1 cellular context compared by ENCODE assay signal in the genomic region with DNA sequence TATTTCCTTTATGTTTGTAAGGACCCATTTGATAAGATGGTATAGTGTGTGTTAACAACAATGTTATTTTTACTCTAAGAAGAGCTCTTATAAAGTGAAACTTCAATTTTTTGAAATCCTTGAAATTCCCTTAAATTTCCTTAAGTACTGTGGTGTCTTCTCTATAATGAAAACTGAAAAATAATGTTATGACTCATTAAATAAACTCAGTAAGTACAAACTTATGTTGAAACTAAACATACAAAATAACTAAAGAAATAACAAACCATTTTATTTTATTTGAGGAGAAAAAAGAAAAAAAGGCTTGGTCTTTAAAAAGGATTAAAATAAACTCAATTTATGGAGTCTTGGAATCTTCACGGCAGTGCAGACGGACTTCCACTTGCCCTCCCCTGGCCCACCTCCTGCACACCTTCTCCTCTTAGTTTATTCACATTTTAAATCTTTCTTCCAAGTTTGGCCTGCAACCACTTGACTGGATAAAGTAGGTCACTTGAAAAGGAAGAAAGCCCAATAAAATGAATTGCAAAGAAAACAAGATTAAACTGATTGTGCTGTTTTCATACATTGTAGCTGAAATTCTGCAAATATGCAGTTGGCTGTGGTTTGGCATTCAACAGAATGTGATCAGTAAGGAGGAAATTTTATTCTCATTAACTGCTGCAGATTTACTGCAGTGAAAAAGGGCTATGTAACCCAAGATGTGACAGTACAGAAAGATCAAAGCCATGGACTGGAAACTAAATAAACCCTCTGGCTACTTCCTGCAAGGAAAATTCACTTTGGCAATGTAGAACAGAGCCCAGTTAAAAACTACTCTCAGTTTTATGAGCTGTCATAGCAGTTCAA.
TF ChIP-seq lines count a peak whose summit lies in the region.

No MANE protein-coding gene starts in this region.

TF ChIP-seq in HEK293, 187 proteins besides CTCF, POLR2A, EP300 and RAD21 (continued from another document and continues in another):
- TF ChIP-seq, protein P1, sequence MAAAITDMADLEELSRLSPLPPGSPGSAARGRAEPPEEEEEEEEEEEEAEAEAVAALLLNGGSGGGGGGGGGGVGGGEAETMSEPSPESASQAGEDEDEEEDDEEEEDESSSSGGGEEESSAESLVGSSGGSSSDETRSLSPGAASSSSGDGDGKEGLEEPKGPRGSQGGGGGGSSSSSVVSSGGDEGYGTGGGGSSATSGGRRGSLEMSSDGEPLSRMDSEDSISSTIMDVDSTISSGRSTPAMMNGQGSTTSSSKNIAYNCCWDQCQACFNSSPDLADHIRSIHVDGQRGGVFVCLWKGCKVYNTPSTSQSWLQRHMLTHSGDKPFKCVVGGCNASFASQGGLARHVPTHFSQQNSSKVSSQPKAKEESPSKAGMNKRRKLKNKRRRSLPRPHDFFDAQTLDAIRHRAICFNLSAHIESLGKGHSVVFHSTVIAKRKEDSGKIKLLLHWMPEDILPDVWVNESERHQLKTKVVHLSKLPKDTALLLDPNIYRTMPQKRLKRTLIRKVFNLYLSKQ (tag by site-specific recombination; IDR thresholded peaks at IDR 0.05; ENCODE audit: borderline replicate concordance) = no peak
- TF ChIP-seq ZNF140 (tag by site-specific recombination; IDR thresholded peaks at IDR 0.05) (no peak), HOXA7 (CRISPR knock-in tag; IDR thresholded peaks at IDR 0.05; ENCODE audit: borderline replicate concordance) (no peak), ZNF221 (tag by site-specific recombination; IDR thresholded peaks at IDR 0.05; ENCODE audit: borderline replicate concordance) (no peak), ZFP37 (tag by site-specific recombination; IDR thresholded peaks at IDR 0.05) (no peak), ZNF37A (tag by site-specific recombination; IDR thresholded peaks at IDR 0.05) (no peak), ZNF677 (tag by site-specific recombination; IDR thresholded peaks at IDR 0.05) (no peak), WT1 (tag by site-specific recombination; IDR thresholded peaks at IDR 0.05) (peak; percentile 99), ZNF416 (tag by site-specific recombination; IDR thresholded peaks at IDR 0.05) (no peak), EGR2 (tag by site-specific recombination; IDR thresholded peaks at IDR 0.05; ENCODE audit: low read depth) (no peak), ZNF121 (tag by site-specific recombination; IDR thresholded peaks at IDR 0.05) (peak; percentile 90), ZNF660 (tag by site-specific recombination; IDR thresholded peaks at IDR 0.05) (no peak), ZNF623 (tag by site-specific recombination; IDR thresholded peaks at IDR 0.05) (no peak), ZNF707 (tag by site-specific recombination; IDR thresholded peaks at IDR 0.05) (no peak), ZBTB1 (tag by site-specific recombination; IDR thresholded peaks at IDR 0.05) (no peak), ZNF768 (tag by site-specific recombination; IDR thresholded peaks at IDR 0.05) (no peak), FEZF1 (tag by site-specific recombination; IDR thresholded peaks at IDR 0.05) (peak; percentile 99), ZNF174 (tag by site-specific recombination; IDR thresholded peaks at IDR 0.05) (no peak), IKZF3 (tag by site-specific recombination; IDR thresholded peaks at IDR 0.05) (peak; percentile 97), ZNF146 (tag by site-specific recombination; IDR thresholded peaks at IDR 0.05) (peak; percentile 55; the same call in 1 of the 2 replicates), SETDB1 (IDR thresholded peaks at IDR 0.05; ENCODE audit: insufficient read length, low read length) (no peak), ZNF48 (tag by site-specific recombination; IDR thresholded peaks at IDR 0.05) (no peak), ZNF549 (tag by site-specific recombination; IDR thresholded peaks at IDR 0.05) (peak; percentile 55; the same call in 1 of the 2 replicates), KLF16 (tag by site-specific recombination; IDR thresholded peaks at IDR 0.05) (peak; percentile 60; the same call in 1 of the 2 replicates), ZBTB7A (tag by site-specific recombination; IDR thresholded peaks at IDR 0.05; ENCODE audit: low read depth) (no peak), SALL2 (tag by site-specific recombination; IDR thresholded peaks at IDR 0.05; ENCODE audit: borderline replicate concordance) (no peak), ZNF239 (tag by site-specific recombination; IDR thresholded peaks at IDR 0.05) (0 out of 2 replicates have a peak, but pooled peaks have one; percentile 58), ZNF747 (tag by site-specific recombination; IDR thresholded peaks at IDR 0.05) (no peak), ZNF23 (tag by site-specific recombination; IDR thresholded peaks at IDR 0.05; ENCODE audit: borderline replicate concordance) (no peak), ZNF223 (tag by site-specific recombination; IDR thresholded peaks at IDR 0.05) (no peak), ZNF621 (tag by site-specific recombination; IDR thresholded peaks at IDR 0.05) (no peak), ZFP69B (tag by site-specific recombination; IDR thresholded peaks at IDR 0.05) (peak; percentile 65; the same call in 1 of the 2 replicates), ZNF16 (tag by site-specific recombination; IDR thresholded peaks at IDR 0.05; ENCODE audit: low read depth) (no peak), ZNF791 (tag by site-specific recombination; IDR thresholded peaks at IDR 0.05) (no peak), MZF1 (tag by site-specific recombination; IDR thresholded peaks at IDR 0.05; ENCODE audit: borderline replicate concordance) (peak; percentile 70; the same call in 1 of the 2 replicates)
- TF ChIP-seq, protein P2, sequence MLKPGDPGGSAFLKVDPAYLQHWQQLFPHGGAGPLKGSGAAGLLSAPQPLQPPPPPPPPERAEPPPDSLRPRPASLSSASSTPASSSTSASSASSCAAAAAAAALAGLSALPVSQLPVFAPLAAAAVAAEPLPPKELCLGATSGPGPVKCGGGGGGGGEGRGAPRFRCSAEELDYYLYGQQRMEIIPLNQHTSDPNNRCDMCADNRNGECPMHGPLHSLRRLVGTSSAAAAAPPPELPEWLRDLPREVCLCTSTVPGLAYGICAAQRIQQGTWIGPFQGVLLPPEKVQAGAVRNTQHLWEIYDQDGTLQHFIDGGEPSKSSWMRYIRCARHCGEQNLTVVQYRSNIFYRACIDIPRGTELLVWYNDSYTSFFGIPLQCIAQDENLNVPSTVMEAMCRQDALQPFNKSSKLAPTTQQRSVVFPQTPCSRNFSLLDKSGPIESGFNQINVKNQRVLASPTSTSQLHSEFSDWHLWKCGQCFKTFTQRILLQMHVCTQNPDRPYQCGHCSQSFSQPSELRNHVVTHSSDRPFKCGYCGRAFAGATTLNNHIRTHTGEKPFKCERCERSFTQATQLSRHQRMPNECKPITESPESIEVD (tag by site-specific recombination; IDR thresholded peaks at IDR 0.05) = peak; percentile 99
- TF ChIP-seq, protein P3, sequence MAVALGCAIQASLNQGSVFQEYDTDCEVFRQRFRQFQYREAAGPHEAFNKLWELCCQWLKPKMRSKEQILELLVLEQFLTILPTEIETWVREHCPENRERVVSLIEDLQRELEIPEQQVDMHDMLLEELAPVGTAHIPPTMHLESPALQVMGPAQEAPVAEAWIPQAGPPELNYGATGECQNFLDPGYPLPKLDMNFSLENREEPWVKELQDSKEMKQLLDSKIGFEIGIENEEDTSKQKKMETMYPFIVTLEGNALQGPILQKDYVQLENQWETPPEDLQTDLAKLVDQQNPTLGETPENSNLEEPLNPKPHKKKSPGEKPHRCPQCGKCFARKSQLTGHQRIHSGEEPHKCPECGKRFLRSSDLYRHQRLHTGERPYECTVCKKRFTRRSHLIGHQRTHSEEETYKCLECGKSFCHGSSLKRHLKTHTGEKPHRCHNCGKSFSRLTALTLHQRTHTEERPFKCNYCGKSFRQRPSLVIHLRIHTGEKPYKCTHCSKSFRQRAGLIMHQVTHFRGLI (tag by site-specific recombination; IDR thresholded peaks at IDR 0.05) = peak; percentile 78; the same call in 1 of the 2 replicates
- TF ChIP-seq, protein P4, sequence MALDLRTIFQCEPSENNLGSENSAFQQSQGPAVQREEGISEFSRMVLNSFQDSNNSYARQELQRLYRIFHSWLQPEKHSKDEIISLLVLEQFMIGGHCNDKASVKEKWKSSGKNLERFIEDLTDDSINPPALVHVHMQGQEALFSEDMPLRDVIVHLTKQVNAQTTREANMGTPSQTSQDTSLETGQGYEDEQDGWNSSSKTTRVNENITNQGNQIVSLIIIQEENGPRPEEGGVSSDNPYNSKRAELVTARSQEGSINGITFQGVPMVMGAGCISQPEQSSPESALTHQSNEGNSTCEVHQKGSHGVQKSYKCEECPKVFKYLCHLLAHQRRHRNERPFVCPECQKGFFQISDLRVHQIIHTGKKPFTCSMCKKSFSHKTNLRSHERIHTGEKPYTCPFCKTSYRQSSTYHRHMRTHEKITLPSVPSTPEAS (tag by site-specific recombination; IDR thresholded peaks at IDR 0.05) = no peak
- TF ChIP-seq, protein P5, sequence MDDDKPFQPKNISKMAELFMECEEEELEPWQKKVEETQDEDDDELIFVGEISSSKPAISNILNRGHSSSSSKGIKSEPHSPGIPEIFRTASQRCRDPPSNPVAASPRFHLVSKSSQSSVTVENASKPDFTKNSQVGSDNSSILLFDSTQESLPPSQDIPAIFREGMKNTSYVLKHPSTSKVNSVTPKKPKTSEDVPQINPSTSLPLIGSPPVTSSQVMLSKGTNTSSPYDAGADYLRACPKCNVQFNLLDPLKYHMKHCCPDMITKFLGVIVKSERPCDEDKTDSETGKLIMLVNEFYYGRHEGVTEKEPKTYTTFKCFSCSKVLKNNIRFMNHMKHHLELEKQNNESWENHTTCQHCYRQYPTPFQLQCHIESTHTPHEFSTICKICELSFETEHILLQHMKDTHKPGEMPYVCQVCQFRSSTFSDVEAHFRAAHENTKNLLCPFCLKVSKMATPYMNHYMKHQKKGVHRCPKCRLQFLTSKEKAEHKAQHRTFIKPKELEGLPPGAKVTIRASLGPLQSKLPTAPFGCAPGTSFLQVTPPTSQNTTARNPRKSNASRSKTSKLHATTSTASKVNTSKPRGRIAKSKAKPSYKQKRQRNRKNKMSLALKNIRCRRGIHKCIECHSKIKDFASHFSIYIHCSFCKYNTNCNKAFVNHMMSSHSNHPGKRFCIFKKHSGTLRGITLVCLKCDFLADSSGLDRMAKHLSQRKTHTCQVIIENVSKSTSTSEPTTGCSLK (tag by site-specific recombination; IDR thresholded peaks at IDR 0.05) = no peak
- TF ChIP-seq, protein P6, sequence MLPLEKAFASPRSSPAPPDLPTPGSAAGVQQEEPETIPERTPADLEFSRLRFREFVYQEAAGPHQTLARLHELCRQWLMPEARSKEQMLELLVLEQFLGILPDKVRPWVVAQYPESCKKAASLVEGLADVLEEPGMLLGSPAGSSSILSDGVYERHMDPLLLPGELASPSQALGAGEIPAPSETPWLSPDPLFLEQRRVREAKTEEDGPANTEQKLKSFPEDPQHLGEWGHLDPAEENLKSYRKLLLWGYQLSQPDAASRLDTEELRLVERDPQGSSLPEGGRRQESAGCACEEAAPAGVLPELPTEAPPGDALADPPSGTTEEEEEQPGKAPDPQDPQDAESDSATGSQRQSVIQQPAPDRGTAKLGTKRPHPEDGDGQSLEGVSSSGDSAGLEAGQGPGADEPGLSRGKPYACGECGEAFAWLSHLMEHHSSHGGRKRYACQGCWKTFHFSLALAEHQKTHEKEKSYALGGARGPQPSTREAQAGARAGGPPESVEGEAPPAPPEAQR (tag by site-specific recombination; IDR thresholded peaks at IDR 0.05) = no peak
- TF ChIP-seq, protein P7, sequence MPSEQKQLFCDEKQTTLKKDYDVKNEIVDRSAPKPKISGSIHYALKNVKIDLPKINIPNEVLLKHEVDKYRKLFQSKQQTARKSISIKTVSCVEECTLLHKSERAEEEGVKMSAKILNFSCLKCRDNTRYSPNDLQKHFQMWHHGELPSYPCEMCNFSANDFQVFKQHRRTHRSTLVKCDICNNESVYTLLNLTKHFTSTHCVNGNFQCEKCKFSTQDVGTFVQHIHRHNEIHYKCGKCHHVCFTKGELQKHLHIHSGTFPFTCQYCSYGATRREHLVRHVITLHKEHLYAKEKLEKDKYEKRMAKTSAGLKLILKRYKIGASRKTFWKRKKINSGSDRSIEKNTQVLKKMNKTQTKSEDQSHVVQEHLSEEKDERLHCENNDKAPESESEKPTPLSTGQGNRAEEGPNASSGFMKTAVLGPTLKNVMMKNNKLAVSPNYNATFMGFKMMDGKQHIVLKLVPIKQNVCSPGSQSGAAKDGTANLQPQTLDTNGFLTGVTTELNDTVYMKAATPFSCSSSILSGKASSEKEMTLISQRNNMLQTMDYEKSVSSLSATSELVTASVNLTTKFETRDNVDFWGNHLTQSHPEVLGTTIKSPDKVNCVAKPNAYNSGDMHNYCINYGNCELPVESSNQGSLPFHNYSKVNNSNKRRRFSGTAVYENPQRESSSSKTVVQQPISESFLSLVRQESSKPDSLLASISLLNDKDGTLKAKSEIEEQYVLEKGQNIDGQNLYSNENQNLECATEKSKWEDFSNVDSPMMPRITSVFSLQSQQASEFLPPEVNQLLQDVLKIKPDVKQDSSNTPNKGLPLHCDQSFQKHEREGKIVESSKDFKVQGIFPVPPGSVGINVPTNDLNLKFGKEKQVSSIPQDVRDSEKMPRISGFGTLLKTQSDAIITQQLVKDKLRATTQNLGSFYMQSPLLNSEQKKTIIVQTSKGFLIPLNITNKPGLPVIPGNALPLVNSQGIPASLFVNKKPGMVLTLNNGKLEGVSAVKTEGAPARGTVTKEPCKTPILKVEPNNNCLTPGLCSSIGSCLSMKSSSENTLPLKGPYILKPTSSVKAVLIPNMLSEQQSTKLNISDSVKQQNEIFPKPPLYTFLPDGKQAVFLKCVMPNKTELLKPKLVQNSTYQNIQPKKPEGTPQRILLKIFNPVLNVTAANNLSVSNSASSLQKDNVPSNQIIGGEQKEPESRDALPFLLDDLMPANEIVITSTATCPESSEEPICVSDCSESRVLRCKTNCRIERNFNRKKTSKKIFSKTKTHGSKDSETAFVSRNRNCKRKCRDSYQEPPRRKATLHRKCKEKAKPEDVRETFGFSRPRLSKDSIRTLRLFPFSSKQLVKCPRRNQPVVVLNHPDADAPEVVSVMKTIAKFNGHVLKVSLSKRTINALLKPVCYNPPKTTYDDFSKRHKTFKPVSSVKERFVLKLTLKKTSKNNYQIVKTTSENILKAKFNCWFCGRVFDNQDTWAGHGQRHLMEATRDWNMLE (tag by site-specific recombination; conservative IDR thresholded peaks at IDR 0.05; ENCODE audit: low read depth) = 0 out of 2 replicates have a peak, but pooled peaks have one; percentile 12
- TF ChIP-seq, protein P8, sequence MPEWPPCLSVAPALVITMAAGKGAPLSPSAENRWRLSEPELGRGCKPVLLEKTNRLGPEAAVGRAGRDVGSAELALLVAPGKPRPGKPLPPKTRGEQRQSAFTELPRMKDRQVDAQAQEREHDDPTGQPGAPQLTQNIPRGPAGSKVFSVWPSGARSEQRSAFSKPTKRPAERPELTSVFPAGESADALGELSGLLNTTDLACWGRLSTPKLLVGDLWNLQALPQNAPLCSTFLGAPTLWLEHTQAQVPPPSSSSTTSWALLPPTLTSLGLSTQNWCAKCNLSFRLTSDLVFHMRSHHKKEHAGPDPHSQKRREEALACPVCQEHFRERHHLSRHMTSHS (tag by site-specific recombination; IDR thresholded peaks at IDR 0.05) = peak; percentile 81; the same call in 1 of the 2 replicates
- TF ChIP-seq, protein P9, sequence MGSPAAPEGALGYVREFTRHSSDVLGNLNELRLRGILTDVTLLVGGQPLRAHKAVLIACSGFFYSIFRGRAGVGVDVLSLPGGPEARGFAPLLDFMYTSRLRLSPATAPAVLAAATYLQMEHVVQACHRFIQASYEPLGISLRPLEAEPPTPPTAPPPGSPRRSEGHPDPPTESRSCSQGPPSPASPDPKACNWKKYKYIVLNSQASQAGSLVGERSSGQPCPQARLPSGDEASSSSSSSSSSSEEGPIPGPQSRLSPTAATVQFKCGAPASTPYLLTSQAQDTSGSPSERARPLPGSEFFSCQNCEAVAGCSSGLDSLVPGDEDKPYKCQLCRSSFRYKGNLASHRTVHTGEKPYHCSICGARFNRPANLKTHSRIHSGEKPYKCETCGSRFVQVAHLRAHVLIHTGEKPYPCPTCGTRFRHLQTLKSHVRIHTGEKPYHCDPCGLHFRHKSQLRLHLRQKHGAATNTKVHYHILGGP (tag by site-specific recombination; IDR thresholded peaks at IDR 0.05) = 0 out of 2 replicates have a peak, but pooled peaks have one; percentile 11
